In the genomic region with DNA sequence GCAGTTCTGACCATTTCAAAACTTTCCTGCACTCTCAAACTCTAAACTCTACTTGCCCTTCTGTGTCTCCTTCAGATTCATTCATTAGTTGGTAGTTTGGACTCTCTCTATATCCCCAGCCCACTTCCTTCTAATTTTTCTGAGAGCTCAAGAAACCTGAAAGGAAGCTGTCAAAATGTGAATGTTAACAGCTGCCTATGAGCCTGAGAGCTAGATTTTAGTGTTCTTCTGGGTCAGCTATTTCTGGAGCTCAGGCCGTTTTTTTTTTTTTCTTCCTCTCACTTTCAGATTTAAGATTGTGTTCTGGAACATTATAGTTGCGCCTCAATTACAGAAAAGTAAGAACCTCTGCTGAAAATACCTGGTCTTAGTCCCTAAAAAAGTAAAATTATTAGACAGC, we compare ENCODE assay signal across 10 cellular contexts.
A peak's percentile ranks its signal among the peaks of the same experiment; 100 is the strongest.
DNase-seq lines count a peak whose midpoint lies in the region; ATAC-seq and TF ChIP-seq lines count a peak whose summit lies in the region.
"Had no signal": no experiment of that assay in that cellular context is flagged by ENCODE, and none has a peak within 500 bp of the region (broad histone marks: within the 10 kb centered on the region; RNA-seq: fewer than 3 reads in every experiment).

No MANE protein-coding gene starts in this region.

- no peak overlapping the region for H3K14ac ChIP-seq in mesenchymal stem cell (ENCODE audit: low read length in 2 of 2)

- H2BK5ac ChIP-seq in mesenchymal stem cell (ENCODE audit: low read depth, low read length, poor library complexity, severe bottlenecking) = no peak overlapping the region

- H3K4me1 ChIP-seq in mesenchymal stem cell (ENCODE audit: control insufficient read depth, insufficient read depth, low read depth, low read length) = peaks cover 3% of the 10 kb centered on the region

- H3K4me3 ChIP-seq in mesenchymal stem cell (ENCODE audit: insufficient read depth in 1 of 2, low read depth in 1 of 2, low read length in 2 of 2) = no peak overlapping the region
- H3K4me3 ChIP-seq: MG63 had no signal

- no CpG with 5 or more reads among the region's 2 CpGs for WGBS in mesenchymal stem cell

- ATAC-seq in GM18505 (IDR thresholded peaks at IDR 0.05; ENCODE audit: unreplicated experiment) = peak; percentile 64
- peak; percentile 94 for ATAC-seq in GM21576 (IDR thresholded peaks at IDR 0.05; ENCODE audit: unreplicated experiment)
- ATAC-seq in HG03520 (IDR thresholded peaks at IDR 0.05; ENCODE audit: unreplicated experiment) = peak; percentile 94
- ATAC-seq in stimulated activated naive CD8-positive, alpha-beta T cell treated with anti-CD3 and anti-CD28 coated beads, Interleukin-15, Interleukin-2, amounts not matched to agents 100 U/mL and 50 U/mL, for 24 hours = no peak

- no peak overlapping the region for H3K4ac ChIP-seq in mesenchymal stem cell (ENCODE audit: low read depth in 1 of 2, low read length in 2 of 2)

- no peak overlapping the region for H4K91ac ChIP-seq in mesenchymal stem cell (ENCODE audit: low read length)

- no peak overlapping the region for H2BK15ac ChIP-seq in mesenchymal stem cell (ENCODE audit: low read depth, poor library complexity, severe bottlenecking)

- H3K27ac ChIP-seq in mesenchymal stem cell (ENCODE audit: low read length, poor library complexity, severe bottlenecking) = no peak overlapping the region

- H3K23ac ChIP-seq in mesenchymal stem cell (ENCODE audit: low read length in 2 of 2) = no peak overlapping the region

- H4K8ac ChIP-seq in mesenchymal stem cell (ENCODE audit: low read length) = no peak overlapping the region

- H3K27me3 ChIP-seq in mesenchymal stem cell (ENCODE audit: control insufficient read depth in 1 of 2, insufficient read depth in 1 of 2, low read length in 2 of 2) = no peaks in the 10 kb centered on the region
- H3K27me3 ChIP-seq: MG63 had no signal

- no peak overlapping the region for H2AK5ac ChIP-seq in mesenchymal stem cell (ENCODE audit: low read length, severe bottlenecking)

- no peak for TF ChIP-seq POLR2A in GM18505 (IDR thresholded peaks at IDR 0.05; ENCODE audit: borderline replicate concordance, extremely low read depth, insufficient read depth, insufficient read length)

- no peak overlapping the region for H3K18ac ChIP-seq in mesenchymal stem cell (ENCODE audit: low read depth in 1 of 2, low read length in 2 of 2)

- no peak overlapping the region for H2AFZ ChIP-seq in mesenchymal stem cell (ENCODE audit: low read depth, low read length)

- H3K79me1 ChIP-seq in mesenchymal stem cell (replicated peaks; ENCODE audit: low read length, poor library complexity, severe bottlenecking) = no peaks in the 10 kb centered on the region

- no peak overlapping the region for H3K9ac ChIP-seq in mesenchymal stem cell (ENCODE audit: low read length)

- no peak overlapping the region for H2BK12ac ChIP-seq in mesenchymal stem cell (ENCODE audit: low read length in 2 of 2)

- no peak overlapping the region for H3K4me2 ChIP-seq in mesenchymal stem cell (ENCODE audit: low read length, poor library complexity, severe bottlenecking)

- H3K36me3 ChIP-seq in mesenchymal stem cell (ENCODE audit: control insufficient read depth in 1 of 2, insufficient read depth in 2 of 2, low read depth in 1 of 2, low read length in 2 of 2) = peaks cover 5 to 87% of the 10 kb centered on the region in 2 experiments

- DNase-seq in mesenchymal stem cell (peak; percentile 58), activated gamma-delta T cell treated with Interleukin-2 at 50 U/mL for 16 hours (no peak), DMS79 (lab: John Stamatoyannopoulos, UW) (no peak), iPS-NIHi11 (ENCODE audit: low spot score) (no peak)
- no peak for DNase-seq in stimulated activated naive CD8-positive, alpha-beta T cell treated with anti-CD3 and anti-CD28 coated beads, Interleukin-15, Interleukin-2, amounts not matched to agents 100 U/mL and 50 U/mL, for 24 hours
- DNase-seq: GDM1, MG63 had no signal

- H2BK120ac ChIP-seq in mesenchymal stem cell (ENCODE audit: low read depth, low read length) = no peak overlapping the region

- no peaks in the 10 kb centered on the region for H3K9me3 ChIP-seq in mesenchymal stem cell (ENCODE audit: control insufficient read depth, low read length)
- H3K9me3 ChIP-seq: MG63 had no signal
